Comparison of ENCODE assay signal across 8 cellular contexts in the genomic region with DNA sequence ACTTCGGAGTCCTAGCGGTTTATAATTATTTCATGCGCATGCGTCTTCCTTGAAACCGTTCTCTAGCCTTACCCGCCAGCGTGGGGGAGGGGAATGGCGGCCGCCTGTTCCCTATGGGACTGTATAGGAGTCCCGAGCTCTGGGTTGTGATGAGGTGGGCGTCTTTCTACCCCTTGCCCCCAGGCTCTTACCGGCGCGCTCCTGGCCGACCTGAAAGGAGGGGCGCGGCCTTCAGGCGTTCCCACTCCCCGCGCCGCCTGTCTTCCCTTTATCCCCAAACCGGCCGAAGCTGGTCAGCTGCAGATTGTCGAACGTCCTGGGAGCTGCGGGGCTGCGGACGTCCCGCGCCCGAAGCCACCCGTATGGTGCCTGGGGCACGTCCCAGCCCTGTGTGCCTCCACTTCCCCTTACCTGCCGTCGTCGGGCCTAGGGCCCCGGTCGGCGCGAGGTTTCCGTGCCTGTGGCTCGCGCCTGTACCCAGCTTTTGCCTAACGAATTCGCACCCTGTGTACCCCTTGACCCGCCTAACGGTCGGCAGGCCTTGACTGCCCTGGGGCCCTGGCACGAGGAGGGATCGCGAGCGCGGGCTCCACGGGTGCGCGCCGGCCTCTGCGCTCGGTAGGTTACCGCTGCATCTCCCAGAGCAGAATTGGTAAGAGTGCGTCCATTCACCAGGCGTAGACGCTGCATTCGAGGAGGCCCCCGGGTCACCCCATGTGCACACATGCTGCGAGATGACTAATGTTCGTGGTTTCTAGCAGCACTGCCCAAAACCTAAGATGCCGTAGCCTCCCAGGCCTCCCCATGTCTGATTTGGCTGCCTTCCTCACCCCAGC.
A peak's percentile ranks its signal among the peaks of the same experiment; 100 is the strongest.
DNase-seq lines count a peak whose midpoint lies in the region; ATAC-seq and TF ChIP-seq lines count a peak whose summit lies in the region.

No MANE protein-coding gene starts in this region.

- H3F3A ChIP-seq in SU-DHL-6 (ENCODE audit: insufficient read depth): peaks cover 32% of the 10 kb centered on the region

- H3K79me2 ChIP-seq in SU-DHL-6 (ENCODE audit: insufficient read depth, low read length): peaks cover 42% of the 10 kb centered on the region

- peak overlapping the region; percentile 52 for H3K4me3 ChIP-seq in SU-DHL-6 (ENCODE audit: insufficient read depth, low read length, poor library complexity, severe bottlenecking)
- H3K4me3 ChIP-seq in iPS-18c (ENCODE audit: insufficient read depth, low read depth, low read length): peak overlapping the region; percentile 98

- H4K20me1 ChIP-seq in SU-DHL-6 (ENCODE audit: low read depth, low read length): peaks cover 34% of the 10 kb centered on the region

- H3K9me2 ChIP-seq in SU-DHL-6 (replicated peaks; ENCODE audit: insufficient read depth, low read length): no peaks in the 10 kb centered on the region

- H3K36me3 ChIP-seq in SU-DHL-6 (ENCODE audit: low read length): peaks cover 35% of the 10 kb centered on the region

- H3K9me3 ChIP-seq in SU-DHL-6 (ENCODE audit: insufficient read depth, low read length) (no peaks in the 10 kb centered on the region), iPS-18c (ENCODE audit: control insufficient read depth, insufficient read depth, low read length) (peaks cover 2% of the 10 kb centered on the region)

- peak overlapping the region; percentile 100 for H3K9ac ChIP-seq in SU-DHL-6 (ENCODE audit: low read length)

- H3K27me3 ChIP-seq in SU-DHL-6 (ENCODE audit: low read length): no peaks in the 10 kb centered on the region

- TF ChIP-seq CTCF in SU-DHL-6 (IDR thresholded peaks at IDR 0.05; ENCODE audit: insufficient read depth, low read length, poor library complexity, severe bottlenecking): no peak

- DNase-seq in NCI-H146 (lab: John Stamatoyannopoulos, UW): peak; percentile 35
- DNase-seq in NCI-H146 treated with DMSO at 0.1 percent for 48 hours (lab: John Stamatoyannopoulos, UW; ENCODE audit: unreplicated experiment): no peak
- DNase-seq in astrocyte of the hippocampus (ENCODE audit: low read depth, low spot score): peak; percentile 86
- peak; percentile 70 for DNase-seq in smooth muscle cell of the brain vasculature (ENCODE audit: low read depth, low spot score)
- no peak for DNase-seq in NCI-H1092 treated with DMSO at 0.1 percent for 48 hours (lab: John Stamatoyannopoulos, UW)

- peak; percentile 16 for ATAC-seq in HG03159 (IDR thresholded peaks at IDR 0.05; ENCODE audit: unreplicated experiment)

- peak overlapping the region; percentile 77 for H3K27ac ChIP-seq in SU-DHL-6 (ENCODE audit: low read depth, low read length)

- H2AFZ ChIP-seq in SU-DHL-6 (ENCODE audit: low read depth, low read length, severe bottlenecking): peak overlapping the region; percentile 88

- peak overlapping the region; percentile 71 for H3K4me2 ChIP-seq in SU-DHL-6 (ENCODE audit: low read depth, low read length, poor library complexity, severe bottlenecking)

Comparison
In these comparisons a context has a peak if more than half of its experiments do, and no peak if none do; other contexts are left out.
1. DNase-seq: peak in NCI-H146 (single experiment), astrocyte of the hippocampus (single experiment) and smooth muscle cell of the brain vasculature (single experiment); none in NCI-H146 treated with DMSO at 0.1 percent for 48 hours (single experiment) and NCI-H1092 treated with DMSO at 0.1 percent for 48 hours (single experiment).